In the genomic region with DNA sequence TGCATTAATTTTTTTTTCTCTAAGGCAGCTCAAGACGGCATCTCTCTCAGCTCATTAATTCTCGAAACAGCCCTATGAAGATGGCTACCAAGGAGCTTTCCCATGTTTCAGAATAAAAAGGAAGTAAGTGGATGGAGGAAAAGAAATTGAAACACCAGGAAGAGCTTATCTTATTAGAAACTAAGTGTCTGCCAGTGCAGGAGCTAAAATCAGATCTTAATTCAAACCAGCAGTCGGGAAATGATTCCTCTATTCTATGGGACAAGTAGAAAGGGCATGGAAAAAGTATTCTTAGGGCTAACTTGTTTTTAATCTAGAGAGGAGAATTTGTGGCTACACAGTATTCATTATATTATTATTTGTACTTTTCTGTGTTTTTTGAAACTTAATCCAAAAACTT, we compare ENCODE assay signal across 9 cellular contexts.
"Had no signal": no experiment of that assay in that cellular context is flagged by ENCODE, and none has a peak within 500 bp of the region (broad histone marks: within the 10 kb centered on the region; RNA-seq: fewer than 3 reads in every experiment).

No MANE protein-coding gene starts in this region.

- H2AFZ ChIP-seq: GM23248 had no signal

- H3K27me3 Mint-ChIP-seq: IgD-negative memory B cell had no signal

- H3K9me3 ChIP-seq: HAP-1 had no signal

- H3K9me3 Mint-ChIP-seq: IgD-negative memory B cell had no signal

- H3K9ac ChIP-seq: GM23248 had no signal

- H3K36me3 Mint-ChIP-seq: IgD-negative memory B cell had no signal

- DNase-seq: GM23248, GOT3, H7, HFFc6 had no signal

- H3K4me1 Mint-ChIP-seq: IgD-negative memory B cell had no signal

- H3K27ac ChIP-seq: GM23248, HL-60 had no signal

- H3K4me1 ChIP-seq: HAP-1 had no signal

- H3K4me3 Mint-ChIP-seq: HFFc6, IgD-negative memory B cell had no signal

- H3K4me3 ChIP-seq: GM23248, HAP-1 had no signal

- H3K27ac Mint-ChIP-seq: HFFc6, IgD-negative memory B cell had no signal

- H3K36me3 ChIP-seq: HAP-1 had no signal

- ATAC-seq: HCT116, HepG2 had no signal
